Comparison of ENCODE assay signal across 12 cellular contexts in the genomic region with DNA sequence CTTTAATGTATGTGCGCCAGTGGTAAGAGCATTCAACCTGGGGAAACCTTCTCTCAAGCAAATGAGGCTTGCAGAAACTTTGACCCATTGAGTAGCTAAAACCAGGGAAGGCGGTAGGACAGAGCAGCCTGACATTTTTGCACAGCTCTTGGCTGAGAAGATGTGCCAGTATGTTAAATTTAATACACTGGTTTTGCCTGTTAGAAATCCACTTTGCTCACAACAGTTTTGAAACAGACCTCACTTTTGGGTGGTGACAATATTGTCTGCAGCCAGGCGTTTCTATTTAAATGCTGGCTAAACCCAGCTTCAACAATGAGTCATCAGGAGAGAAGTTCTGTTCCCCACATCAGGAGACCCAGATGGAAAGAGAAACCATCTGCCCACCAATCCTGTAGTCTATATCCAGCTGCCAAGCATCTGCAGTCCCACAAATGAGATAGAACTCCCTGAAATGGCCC. TPM values are rescaled to one million over a fixed set of nuclear protein-coding genes. Genes with fewer than 3 reads are reported as not detected.
DNase-seq lines count a peak whose midpoint lies in the region; FAIRE-seq and TF ChIP-seq lines count a peak whose summit lies in the region.
"Had no signal": no experiment of that assay in that cellular context is flagged by ENCODE, and none has a peak within 500 bp of the region (broad histone marks: within the 10 kb centered on the region; RNA-seq: fewer than 3 reads in every experiment).

No MANE protein-coding gene starts in this region.

- no peak overlapping the region for H3K4me3 ChIP-seq in astrocyte of the cerebellum (ENCODE audit: low read depth, low read length)
- H3K4me3 ChIP-seq in iPS-18a (ENCODE audit: low read length), result peak overlapping the region; percentile 7
- H3K4me3 ChIP-seq in prostate gland, result no peak overlapping the region
- H3K4me3 ChIP-seq in thyroid gland (replicated peaks in 1 of 3), result no peak overlapping the region
- H3K4me3 ChIP-seq: upper lobe of left lung had no signal

- H3K9me3 ChIP-seq in iPS-18a (ENCODE audit: control insufficient read depth, low read depth, low read length) (peaks cover 7% of the 10 kb centered on the region), prostate gland (no peaks in the 10 kb centered on the region), thyroid gland (no peaks in the 10 kb centered on the region)

- peaks cover 34% of the 10 kb centered on the region for H3K4me1 ChIP-seq in iPS-18a (ENCODE audit: control insufficient read depth, low read depth, low read length)
- no peaks in the 10 kb centered on the region for H3K4me1 ChIP-seq in prostate gland (replicated peaks)
- no peaks in the 10 kb centered on the region for H3K4me1 ChIP-seq in thyroid gland
- H3K4me1 ChIP-seq: upper lobe of left lung had no signal

- H3K9ac ChIP-seq in iPS-18a (ENCODE audit: low read length), result peak overlapping the region; percentile 39

- TF ChIP-seq CTCF in astrocyte of the cerebellum (IDR thresholded peaks at IDR 0.05; ENCODE audit: low read depth, low read length, missing control alignments), result no peak
- no peak for TF ChIP-seq CTCF in prostate gland (IDR thresholded peaks at IDR 0.05)
- no peak for TF ChIP-seq CTCF in thyroid gland (IDR thresholded peaks at IDR 0.05)

- intact Hi-C loops in prostate gland (cut with DNase I) (no loop called here), thyroid gland (cut with DNase I) (no loop called here)

- H3K27me3 ChIP-seq in iPS-18a (ENCODE audit: control insufficient read depth, insufficient read depth, low read length) (no peaks in the 10 kb centered on the region), prostate gland (replicated peaks; ENCODE audit: insufficient read depth) (no peaks in the 10 kb centered on the region), thyroid gland (no peaks in the 10 kb centered on the region)
- H3K27me3 ChIP-seq: upper lobe of left lung had no signal

- no peak for TF ChIP-seq POLR2A in prostate gland (IDR thresholded peaks at IDR 0.05)
- no peak for TF ChIP-seq POLR2A in thyroid gland (IDR thresholded peaks at IDR 0.05)

- no peaks in the 10 kb centered on the region for H3K36me3 ChIP-seq in iPS-18a (ENCODE audit: control insufficient read depth, low read depth, low read length)
- no peaks in the 10 kb centered on the region for H3K36me3 ChIP-seq in prostate gland
- H3K36me3 ChIP-seq in thyroid gland, result no peaks in the 10 kb centered on the region
- H3K36me3 ChIP-seq: upper lobe of left lung had no signal

- DNase-seq in DMS53 (lab: John Stamatoyannopoulos, UW) (peak; percentile 3), DMS53 treated with DMSO at 0.1 percent for 48 hours (lab: John Stamatoyannopoulos, UW; ENCODE audit: unreplicated experiment) (no peak), astrocyte of the cerebellum (ENCODE audit: low read depth) (peak; percentile 28), urothelium cell line (ENCODE audit: low spot score) (peak; percentile 42), prostate gland (ENCODE audit: low spot score) (no peak), thyroid gland (no peak)
- no peak for DNase-seq in stimulated activated CD4-positive, alpha-beta T cell treated with anti-CD3 and anti-CD28 coated beads, Interleukin-4, amount 100 ng/mL, for 24 hours
- DNase-seq: activated CD4-positive, alpha-beta T cell treated with anti-CD3 and anti-CD28 coated beads, Interleukin-2, amount 50 U/mL, for 1 hour; SHP77 treated with DMSO at 0.1 percent for 48 hours; upper lobe of left lung had no signal

- 33% methylated on average over 3 of the region's 3 CpGs for WGBS in prostate gland
- 51 to 55% methylated on average over 3 of the region's 3 CpGs for WGBS in thyroid gland, 2 donors

- peak overlapping the region; percentile 87 for H3K27ac ChIP-seq in iPS-18a (ENCODE audit: low read length)
- no peak overlapping the region for H3K27ac ChIP-seq in prostate gland
- H3K27ac ChIP-seq in thyroid gland, result no peak overlapping the region
- H3K27ac ChIP-seq: 22Rv1, upper lobe of left lung had no signal

- in situ Hi-C loops in astrocyte of the cerebellum (cut with HindIII; ENCODE audit: low sequenced_read_pairs), result no loop called here

- no peak for FAIRE-seq in urothelium cell line (lab: Jason Lieb, UNC)

RNA-seq across cellular contexts. Expression of gene CLEC3A, which starts 29.2 kb away (rescaled TPM):
- total RNA-seq in prostate gland (1 to 10 TPM in 1 of 2 donors, under 1 TPM in 1; 0.51 to 5.5 TPM), thyroid gland (not detected)
- total RNA-seq: upper lobe of left lung had no signal

Comparison
In these comparisons a context has a peak if more than half of its experiments do, and no peak if none do; other contexts are left out.
1. DNase-seq: peak in DMS53 (single experiment), astrocyte of the cerebellum (single experiment) and urothelium cell line (single experiment); none in DMS53 treated with DMSO at 0.1 percent for 48 hours (single experiment), prostate gland (single experiment), thyroid gland (0 of 2) and stimulated activated CD4-positive, alpha-beta T cell treated with anti-CD3 and anti-CD28 coated beads, Interleukin-4, amount 100 ng/mL, for 24 hours (single experiment).